22 cellular contexts compared by ENCODE assay signal in the genomic region with DNA sequence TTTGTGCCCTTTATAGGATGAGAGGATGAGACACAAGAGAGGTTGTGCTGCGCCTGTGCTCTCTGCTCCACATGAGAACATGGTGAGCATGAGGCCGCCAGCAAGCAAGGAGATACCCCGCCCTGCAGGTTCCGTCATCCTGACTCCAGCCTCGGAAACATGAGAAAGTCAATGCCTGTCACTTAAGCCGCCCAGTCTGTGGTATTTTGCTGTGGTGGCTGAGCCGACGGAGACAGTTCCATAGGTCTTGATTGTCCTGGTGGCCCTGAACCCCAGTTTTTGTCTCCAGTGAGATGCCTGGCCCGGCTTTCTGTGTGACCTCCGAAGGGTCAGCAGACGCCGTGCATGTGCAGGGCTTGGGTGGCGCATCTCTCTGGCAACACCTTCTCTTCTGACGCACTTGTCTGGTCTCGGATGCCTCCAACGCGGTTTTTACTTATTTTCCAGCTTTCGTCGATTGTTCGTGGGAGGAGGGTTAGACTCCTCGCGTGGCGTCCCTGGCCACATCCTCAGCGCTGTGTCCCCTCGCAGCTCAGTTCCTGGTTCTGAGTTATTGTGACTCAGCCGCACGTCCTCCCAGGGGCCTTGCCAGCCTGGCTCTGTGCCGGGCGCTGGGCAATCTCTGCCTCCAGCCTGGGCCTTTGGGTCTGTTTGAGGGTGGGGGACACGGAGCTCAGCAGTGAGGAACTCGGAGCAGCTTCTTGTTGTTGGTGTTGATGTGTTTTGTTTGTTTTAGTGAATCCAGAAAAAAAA.
A peak's percentile ranks its signal among the peaks of the same experiment; 100 is the strongest.
DNase-seq lines count a peak whose midpoint lies in the region; ATAC-seq and TF ChIP-seq lines count a peak whose summit lies in the region.
"Had no signal": no experiment of that assay in that cellular context is flagged by ENCODE, and none has a peak within 500 bp of the region (broad histone marks: within the 10 kb centered on the region; RNA-seq: fewer than 3 reads in every experiment).

No MANE protein-coding gene starts in this region.

- peaks cover 0 to 20% of the 10 kb centered on the region in 2 donors for H3K4me1 ChIP-seq in right atrium auricular region
- H3K4me1 ChIP-seq: HAP-1, parathyroid adenoma had no signal

- H3K27me3 Mint-ChIP-seq in natural killer cell treated with Interleukin-12 subunit alpha and Interleukin-12 subunit beta and Interleukin-15 and Interleukin-18, amount 100 ng/mL, for 72 hours = peaks cover 0 to 4% of the 10 kb centered on the region in 2 donors
- no peaks in the 10 kb centered on the region for H3K27me3 Mint-ChIP-seq in T-cell
- H3K27me3 Mint-ChIP-seq: activated CD8-positive, alpha-beta T cell treated with anti-CD3 and anti-CD28 coated beads for 36 hours; CD4-positive, CD25-positive, alpha-beta regulatory T cell had no signal

- POLR2A ChIA-PET in T-cell (lab: Charles Lee) = no interaction called here

- no peak overlapping the region for H3K27ac Mint-ChIP-seq in natural killer cell treated with Interleukin-12 subunit alpha and Interleukin-12 subunit beta and Interleukin-15 and Interleukin-18, amount 100 ng/mL, for 72 hours
- H3K27ac Mint-ChIP-seq in T-cell = no peak overlapping the region
- H3K27ac Mint-ChIP-seq: activated CD8-positive, alpha-beta T cell treated with anti-CD3 and anti-CD28 coated beads for 36 hours; activated naive CD8-positive, alpha-beta T cell treated with anti-CD3 and anti-CD28 coated beads, Interleukin-2, amount 10 ng/mL, durations not matched to agents 7 days and 5 days; CD4-positive, CD25-positive, alpha-beta regulatory T cell had no signal

- no peaks in the 10 kb centered on the region for H3K9me3 ChIP-seq in right atrium auricular region
- H3K9me3 ChIP-seq: HAP-1, transverse colon had no signal

- no peaks in the 10 kb centered on the region for H3K36me3 Mint-ChIP-seq in natural killer cell treated with Interleukin-12 subunit alpha and Interleukin-12 subunit beta and Interleukin-15 and Interleukin-18, amount 100 ng/mL, for 72 hours
- H3K36me3 Mint-ChIP-seq in T-cell = peaks cover 3% of the 10 kb centered on the region

- no peaks in the 10 kb centered on the region for H3K27me3 ChIP-seq in right atrium auricular region
- H3K27me3 ChIP-seq: transverse colon had no signal

- DNase-seq in Right ventricle myocardium superior (peak; percentile 27), right atrium auricular region (ENCODE audit: low spot score) (no peak), globus pallidus (ENCODE audit: low spot score) (peak; percentile 66), T-cell (no peak), NCI-H774 (lab: John Stamatoyannopoulos, UW) (no peak), NCI-H1105 (lab: John Stamatoyannopoulos, UW) (no peak)
- peak; percentile 46 for DNase-seq in natural killer cell treated with Interleukin-12 subunit alpha and Interleukin-12 subunit beta and Interleukin-15 and Interleukin-18, amount 100 ng/mL, for 72 hours (ENCODE audit: low spot score)
- DNase-seq: activated CD8-positive, alpha-beta T cell treated with anti-CD3 and anti-CD28 coated beads for 36 hours; activated naive CD8-positive, alpha-beta T cell treated with anti-CD3 and anti-CD28 coated beads, Interleukin-2, amount 10 ng/mL, durations not matched to agents 7 days and 5 days; activated T-cell treated with anti-CD3 and anti-CD28 coated beads, Interleukin-2, amount 50 U/mL, for 4 hours; CD4-positive, CD25-positive, alpha-beta regulatory T cell; effector CD8-positive, alpha-beta T cell; Kasumi-1; NCI-H1417 treated with DMSO at 0.1 percent for 48 hours; RPMI8226; SW 1271; transverse colon; WERI-Rb-1 had no signal

- ATAC-seq in Right ventricle myocardium superior (ENCODE audit: poor library complexity) (no peak), T-cell (replicated peaks in 1 of 4) (no peak), HG03469 (IDR thresholded peaks at IDR 0.05; ENCODE audit: unreplicated experiment) (no peak)
- no peak for ATAC-seq in natural killer cell treated with Interleukin-12 subunit alpha and Interleukin-12 subunit beta and Interleukin-15 and Interleukin-18, amount 100 ng/mL, for 72 hours
- ATAC-seq: activated CD8-positive, alpha-beta T cell treated with anti-CD3 and anti-CD28 coated beads for 36 hours; activated T-cell treated with anti-CD3 and anti-CD28 coated beads, Interleukin-2, amount 50 U/mL, for 4 hours had no signal

- H3K4me3 Mint-ChIP-seq in natural killer cell treated with Interleukin-12 subunit alpha and Interleukin-12 subunit beta and Interleukin-15 and Interleukin-18, amount 100 ng/mL, for 72 hours = no peak overlapping the region
- no peak overlapping the region for H3K4me3 Mint-ChIP-seq in T-cell
- H3K4me3 Mint-ChIP-seq: activated CD8-positive, alpha-beta T cell treated with anti-CD3 and anti-CD28 coated beads for 36 hours; activated naive CD8-positive, alpha-beta T cell treated with anti-CD3 and anti-CD28 coated beads, Interleukin-2, amount 10 ng/mL, durations not matched to agents 7 days and 5 days; activated T-cell treated with anti-CD3 and anti-CD28 coated beads, Interleukin-2, amount 50 U/mL, for 4 hours; CD4-positive, CD25-positive, alpha-beta regulatory T cell had no signal

- H3K36me3 ChIP-seq in right atrium auricular region = no peaks in the 10 kb centered on the region
- H3K36me3 ChIP-seq: HAP-1, transverse colon, WERI-Rb-1 had no signal

- intact Hi-C loops in Right ventricle myocardium superior (cut with DNase I) = no loop called here

- peaks cover 6 to 10% of the 10 kb centered on the region in 2 donors for H3K4me1 Mint-ChIP-seq in natural killer cell treated with Interleukin-12 subunit alpha and Interleukin-12 subunit beta and Interleukin-15 and Interleukin-18, amount 100 ng/mL, for 72 hours (ENCODE audit: low read depth in 2 of 2)
- peaks cover 22 to 27% (median 26%) of the 10 kb centered on the region in 3 donors for H3K4me1 Mint-ChIP-seq in T-cell

- CTCF ChIA-PET in T-cell (lab: Charles Lee) = no interaction called here

- H3K9me3 Mint-ChIP-seq in natural killer cell treated with Interleukin-12 subunit alpha and Interleukin-12 subunit beta and Interleukin-15 and Interleukin-18, amount 100 ng/mL, for 72 hours = no peaks in the 10 kb centered on the region
- H3K9me3 Mint-ChIP-seq in T-cell = no peaks in the 10 kb centered on the region
- H3K9me3 Mint-ChIP-seq: activated T-cell treated with anti-CD3 and anti-CD28 coated beads, Interleukin-2, amount 50 U/mL, for 4 hours had no signal

- H3K27ac ChIP-seq in right atrium auricular region = no peak overlapping the region
- H3K27ac ChIP-seq: parathyroid adenoma, transverse colon, WERI-Rb-1 had no signal

- H3K4me3 ChIP-seq in right atrium auricular region = no peak overlapping the region
- H3K4me3 ChIP-seq: HAP-1, smooth muscle cell, transverse colon had no signal

- no peak for TF ChIP-seq CTCF in right atrium auricular region (IDR thresholded peaks at IDR 0.05)

Comparison
In these comparisons a context has a peak if more than half of its experiments do, and no peak if none do; other contexts are left out.
1. DNase-seq: peak in Right ventricle myocardium superior (single experiment), globus pallidus (single experiment) and natural killer cell treated with Interleukin-12 subunit alpha and Interleukin-12 subunit beta and Interleukin-15 and Interleukin-18, amount 100 ng/mL, for 72 hours (single experiment); none in right atrium auricular region (single experiment), T-cell (0 of 34), NCI-H774 (single experiment) and NCI-H1105 (single experiment).